In the genomic region with DNA sequence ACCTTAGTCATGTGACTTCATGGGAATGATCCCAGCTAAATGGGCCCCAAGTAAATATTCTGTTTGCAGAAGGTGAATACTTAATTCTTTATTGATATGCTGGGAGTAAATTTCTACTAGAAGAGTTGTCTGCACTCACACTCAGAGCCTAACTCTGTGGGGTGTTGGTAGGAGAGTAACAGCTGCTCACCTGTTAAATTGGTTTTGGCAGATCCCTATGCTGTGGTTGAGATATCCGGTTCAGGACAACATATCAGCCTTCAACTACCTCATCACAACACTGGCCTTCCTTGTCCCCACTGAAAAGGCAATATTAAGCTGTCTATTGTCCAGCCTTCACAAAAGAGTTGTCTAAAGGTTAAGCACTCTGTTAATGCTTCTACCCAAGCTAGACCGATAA, we compare ENCODE assay signal across 1 cellular context.
TF ChIP-seq lines count a peak whose summit lies in the region.

No MANE protein-coding gene starts in this region.

TF ChIP-seq in A549, 52 proteins besides CTCF, POLR2A, EP300 and RAD21 (continued from another document):
- TF ChIP-seq HOXB13 (CRISPR knock-in tag; IDR thresholded peaks at IDR 0.05; ENCODE audit: low read depth) (no peak), NFE2L2 (conservative IDR thresholded peaks at IDR 0.05; ENCODE audit: low read length) (no peak)
